ENCODE assay signal across 8 cellular contexts in genomic region chr5:543755-544674, GRCh38. TPM values are rescaled to one million over a fixed set of nuclear protein-coding genes. Genes with fewer than 3 reads are reported as not detected.
DNase-seq lines count a peak whose midpoint lies in the region; ATAC-seq and TF ChIP-seq lines count a peak whose summit lies in the region.

No MANE protein-coding gene starts in this region.

- peaks cover 5% of the 10 kb centered on the region for H3K27me3 Mint-ChIP-seq in activated CD8-positive, alpha-beta T cell treated with anti-CD3 and anti-CD28 coated beads for 36 hours
- H3K27me3 Mint-ChIP-seq in progenitor cell of endocrine pancreas, result peaks cover 27% of the 10 kb centered on the region

- no peaks in the 10 kb centered on the region for H3K9me3 Mint-ChIP-seq in activated CD8-positive, alpha-beta T cell treated with anti-CD3 and anti-CD28 coated beads for 36 hours
- no peaks in the 10 kb centered on the region for H3K9me3 Mint-ChIP-seq in progenitor cell of endocrine pancreas (ENCODE audit: low read depth)

- peak; percentile 89 for ATAC-seq in GM21423 (IDR thresholded peaks at IDR 0.05; ENCODE audit: unreplicated experiment)
- peak; percentile 71 for ATAC-seq in HG03575 (IDR thresholded peaks at IDR 0.05; ENCODE audit: extremely low read depth, insufficient number of reproducible peaks, low FRiP score, unreplicated experiment)
- peak; percentile 75 for ATAC-seq in activated CD8-positive, alpha-beta T cell treated with anti-CD3 and anti-CD28 coated beads for 36 hours

- H3K27ac Mint-ChIP-seq in activated CD8-positive, alpha-beta T cell treated with anti-CD3 and anti-CD28 coated beads for 36 hours, result peak overlapping the region; percentile 67
- no peak overlapping the region for H3K27ac Mint-ChIP-seq in progenitor cell of endocrine pancreas

- H3K36me3 Mint-ChIP-seq in activated CD8-positive, alpha-beta T cell treated with anti-CD3 and anti-CD28 coated beads for 36 hours (ENCODE audit: low read depth), result no peaks in the 10 kb centered on the region
- no peaks in the 10 kb centered on the region for H3K36me3 Mint-ChIP-seq in progenitor cell of endocrine pancreas (ENCODE audit: insufficient read depth)

- peak overlapping the region; percentile 37 for H3K4me3 Mint-ChIP-seq in activated CD8-positive, alpha-beta T cell treated with anti-CD3 and anti-CD28 coated beads for 36 hours
- H3K4me3 Mint-ChIP-seq in progenitor cell of endocrine pancreas (ENCODE audit: low read depth), result no peak overlapping the region

- POLR2A ChIA-PET in activated CD8-positive, alpha-beta T cell treated with anti-CD3 and anti-CD28 coated beads for 36 hours (lab: Charles Lee), result interaction anchor here (0.7 to 1.4 kb wide), 3 partner anchors 14 to 171 kb away, joined by 3 to 5 read pairs (median 4); no protein-coding TSS in a partner anchor

- no peak for TF ChIP-seq CTCF in activated CD8-positive, alpha-beta T cell treated with anti-CD3 and anti-CD28 coated beads for 36 hours (IDR thresholded peaks at IDR 0.05)
- TF ChIP-seq CTCF in progenitor cell of endocrine pancreas (IDR thresholded peaks at IDR 0.05; ENCODE audit: unreplicated experiment), result no peak

- peaks cover 17% of the 10 kb centered on the region for H3K4me1 Mint-ChIP-seq in activated CD8-positive, alpha-beta T cell treated with anti-CD3 and anti-CD28 coated beads for 36 hours (ENCODE audit: low read depth)
- peaks cover 10% of the 10 kb centered on the region for H3K4me1 Mint-ChIP-seq in progenitor cell of endocrine pancreas (ENCODE audit: low read depth)

- DNase-seq in CMK (ENCODE audit: low read depth), result peak; percentile 83
- peak; percentile 84 for DNase-seq in activated CD8-positive, alpha-beta T cell treated with anti-CD3 and anti-CD28 coated beads for 36 hours
- peak; percentile 59 for DNase-seq in medulla oblongata (ENCODE audit: extremely low spot score)
- DNase-seq in SW 1271 (lab: John Stamatoyannopoulos, UW), result no peak
- DNase-seq in progenitor cell of endocrine pancreas (ENCODE audit: low spot score, unreplicated experiment), result no peak
- DNase-seq in NK-92 (lab: John Stamatoyannopoulos, UW; ENCODE audit: unreplicated experiment), result no peak

- intact Hi-C loops in activated CD8-positive, alpha-beta T cell treated with anti-CD3 and anti-CD28 coated beads for 36 hours (cut with micrococcal nuclease), result no loop called here

- CTCF ChIA-PET in activated CD8-positive, alpha-beta T cell treated with anti-CD3 and anti-CD28 coated beads for 36 hours (lab: Charles Lee), result interaction anchor here (1.3 kb wide), 1 partner anchor 97 kb away, joined by 3 read pairs; no protein-coding TSS in a partner anchor

RNA-seq across cellular contexts. Expression of gene SLC9A3, which starts 19.8 kb away (rescaled TPM):
- 1 to 10 TPM; 3.2 to 3.3 TPM for total RNA-seq in activated CD8-positive, alpha-beta T cell treated with anti-CD3 and anti-CD28 coated beads for 36 hours
- 1.6 and 1.7 TPM in 2 replicates for total RNA-seq in progenitor cell of endocrine pancreas

Comparison
In these comparisons a context has a peak if more than half of its experiments do, and no peak if none do; other contexts are left out.
1. DNase-seq: peak in CMK (single experiment), activated CD8-positive, alpha-beta T cell treated with anti-CD3 and anti-CD28 coated beads for 36 hours (single experiment) and medulla oblongata (single experiment); none in SW 1271 (0 of 2), progenitor cell of endocrine pancreas (single experiment) and NK-92 (single experiment).
2. Peak in every context shown above with its lines, with median percentiles within 50 percentile points of each other: ATAC-seq.